8 cellular contexts compared by ENCODE assay signal in genomic region chr10:62242965-62243646, GRCh38. TPM values are rescaled to one million over a fixed set of nuclear protein-coding genes. Genes with fewer than 3 reads are reported as not detected.
DNase-seq lines count a peak whose midpoint lies in the region; ATAC-seq and TF ChIP-seq lines count a peak whose summit lies in the region.
"Not testable (repeated sequence)": the region's sequence is repeated elsewhere in the genome, so short reads cannot be mapped to it uniquely, and the experiment has no call there.

No MANE protein-coding gene starts in this region.

- H3K36me3 Mint-ChIP-seq in osteocyte (ENCODE audit: unreplicated experiment): not testable (repeated sequence)

- H3K27ac Mint-ChIP-seq in osteocyte (ENCODE audit: unreplicated experiment): peak overlapping the region; percentile 95

- not testable (repeated sequence) for H3K27me3 Mint-ChIP-seq in osteocyte (ENCODE audit: unreplicated experiment)

- not testable (repeated sequence) for H3K9me3 Mint-ChIP-seq in osteocyte (ENCODE audit: unreplicated experiment)

- peak overlapping the region; percentile 38 for H3K4me3 Mint-ChIP-seq in osteocyte (ENCODE audit: unreplicated experiment)

- not testable (repeated sequence) for TF ChIP-seq CTCF in osteocyte (IDR thresholded peaks at IDR 0.05)

- ATAC-seq in GM18520 (IDR thresholded peaks at IDR 0.05; ENCODE audit: unreplicated experiment) (peak; percentile 85), HG02588 (IDR thresholded peaks at IDR 0.05; ENCODE audit: unreplicated experiment) (peak; percentile 83), Right ventricle myocardium superior (ENCODE audit: poor library complexity) (peak; percentile 94)

- DNase-seq in AG08396 (ENCODE audit: low spot score): peak; percentile 39
- peak; percentile 40 for DNase-seq in HPDE6-E6E7 (ENCODE audit: extremely low spot score)
- peak; percentile 72 for DNase-seq in SIG-M5 treated with dmso at 0.1 percent for 504 hours (lab: John Stamatoyannopoulos, UW; ENCODE audit: unreplicated experiment)
- peak; percentile 79 for DNase-seq in amniotic stem cell (lab: John Stamatoyannopoulos, UW)
- not testable (repeated sequence) for DNase-seq in Right ventricle myocardium superior; osteocyte (ENCODE audit: extremely low spot score, unreplicated experiment)

- intact Hi-C loops in Right ventricle myocardium superior (cut with DNase I): loop anchor here (10.0 kb wide), 1 partner anchor 488 kb away; no protein-coding TSS in a partner anchor

- peaks cover 53% of the 10 kb centered on the region for H3K4me1 Mint-ChIP-seq in osteocyte (ENCODE audit: unreplicated experiment)

RNA-seq across cellular contexts. Expression of gene RTKN2, which starts 25.5 kb away (rescaled TPM):
- total RNA-seq in Right ventricle myocardium superior: not detected
- 1.9 and 2.4 TPM in 2 replicates for total RNA-seq in osteocyte
